In the genomic region with DNA sequence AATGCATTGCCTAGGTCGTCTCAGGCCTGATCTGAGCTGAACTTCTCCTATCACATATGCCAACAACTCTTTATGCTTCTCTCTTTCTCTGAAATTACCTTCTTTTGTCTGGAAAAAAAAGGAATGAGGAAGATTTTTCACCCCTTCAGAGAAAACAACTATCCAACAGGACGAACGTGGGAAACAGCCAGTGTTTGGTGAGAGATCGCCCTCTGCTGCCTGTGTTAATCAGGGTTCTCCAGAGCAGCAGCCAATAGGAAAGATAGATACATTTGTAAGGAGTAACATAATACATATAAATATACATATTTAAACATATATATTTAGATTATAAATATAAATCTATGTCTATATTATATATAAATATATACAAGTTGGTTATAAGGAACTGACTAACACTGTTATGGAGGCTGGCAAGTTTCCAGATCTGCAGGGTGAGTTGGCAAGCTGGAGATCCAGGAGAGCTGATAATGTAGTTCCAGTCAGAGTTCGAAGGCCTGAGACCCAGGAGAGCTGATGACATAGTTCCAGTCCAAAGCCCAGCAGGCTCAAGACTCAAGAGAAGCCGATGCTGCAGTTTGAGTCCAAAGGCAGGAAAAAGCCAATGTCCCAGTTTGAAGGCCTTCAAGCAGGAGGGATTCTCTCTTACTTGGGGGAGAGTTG, we compare ENCODE assay signal across 9 cellular contexts. TPM values are rescaled to one million over a fixed set of nuclear protein-coding genes. Genes with fewer than 3 reads are reported as not detected.
A peak's percentile ranks its signal among the peaks of the same experiment; 100 is the strongest.
DNase-seq lines count a peak whose midpoint lies in the region; ATAC-seq and TF ChIP-seq lines count a peak whose summit lies in the region.
"Had no signal": no experiment of that assay in that cellular context is flagged by ENCODE, and none has a peak within 500 bp of the region (broad histone marks: within the 10 kb centered on the region; RNA-seq: fewer than 3 reads in every experiment).

No MANE protein-coding gene starts in this region.

- H3K27me3 Mint-ChIP-seq in nephron progenitor cell (ENCODE audit: low read depth, poor library complexity) = peaks cover 14% of the 10 kb centered on the region
- peaks cover 8% of the 10 kb centered on the region for H3K27me3 Mint-ChIP-seq in activated CD8-positive, alpha-beta memory T cell treated with anti-CD3 and anti-CD28 coated beads, Interleukin-2, amount 10 ng/mL, durations not matched to agents 7 days and 5 days

- ATAC-seq in GM18858 (IDR thresholded peaks at IDR 0.05; ENCODE audit: unreplicated experiment) = no peak
- ATAC-seq in activated CD8-positive, alpha-beta memory T cell treated with anti-CD3 and anti-CD28 coated beads, Interleukin-2, amount 10 ng/mL, durations not matched to agents 7 days and 5 days = no peak
- ATAC-seq: activated T-cell treated with anti-CD3 and anti-CD28 coated beads, Interleukin-2, amount 50 U/mL, for 72 hours had no signal

- H3K4me3 Mint-ChIP-seq in nephron progenitor cell = no peak overlapping the region
- no peak overlapping the region for H3K4me3 Mint-ChIP-seq in activated CD8-positive, alpha-beta memory T cell treated with anti-CD3 and anti-CD28 coated beads, Interleukin-2, amount 10 ng/mL, durations not matched to agents 7 days and 5 days
- H3K4me3 Mint-ChIP-seq: activated T-cell treated with anti-CD3 and anti-CD28 coated beads, Interleukin-2, amount 50 U/mL, for 72 hours had no signal

- peak; percentile 72 for TF ChIP-seq CTCF in choroid plexus epithelial cell (conservative IDR thresholded peaks at IDR 0.05; ENCODE audit: low read depth, low read length)
- TF ChIP-seq CTCF in nephron progenitor cell (IDR thresholded peaks at IDR 0.05) = peak; percentile 34

- H3K9me3 Mint-ChIP-seq in nephron progenitor cell = peaks cover 47% of the 10 kb centered on the region
- no peaks in the 10 kb centered on the region for H3K9me3 Mint-ChIP-seq in activated CD8-positive, alpha-beta memory T cell treated with anti-CD3 and anti-CD28 coated beads, Interleukin-2, amount 10 ng/mL, durations not matched to agents 7 days and 5 days (ENCODE audit: low read depth)
- H3K9me3 Mint-ChIP-seq: activated T-cell treated with anti-CD3 and anti-CD28 coated beads, Interleukin-2, amount 50 U/mL, for 72 hours had no signal

- DNase-seq in activated CD4-positive, alpha-beta T cell treated with anti-CD3 and anti-CD28 coated beads for 48 hours = peak; percentile 23
- no peak for DNase-seq in activated CD4-positive, alpha-beta T cell treated with anti-CD3 and anti-CD28 coated beads, Interleukin-2, amount 50 U/mL, for 1 hour
- DNase-seq in NCI-H2227 (lab: John Stamatoyannopoulos, UW; ENCODE audit: unreplicated experiment) (peak; percentile 47), choroid plexus epithelial cell (ENCODE audit: low read depth) (peak; percentile 67), nephron progenitor cell (peak; percentile 24), activated gamma-delta T cell (lab: John Stamatoyannopoulos, UW) (no peak)
- DNase-seq in activated CD8-positive, alpha-beta memory T cell treated with anti-CD3 and anti-CD28 coated beads, Interleukin-2, amount 10 ng/mL, durations not matched to agents 7 days and 5 days = no peak

- H3K27ac Mint-ChIP-seq in nephron progenitor cell = no peak overlapping the region
- no peak overlapping the region for H3K27ac Mint-ChIP-seq in activated CD8-positive, alpha-beta memory T cell treated with anti-CD3 and anti-CD28 coated beads, Interleukin-2, amount 10 ng/mL, durations not matched to agents 7 days and 5 days
- H3K27ac Mint-ChIP-seq: activated T-cell treated with anti-CD3 and anti-CD28 coated beads, Interleukin-2, amount 50 U/mL, for 72 hours had no signal

- H3K4me3 ChIP-seq in choroid plexus epithelial cell (ENCODE audit: low read depth, low read length) = no peak overlapping the region

- no peaks in the 10 kb centered on the region for H3K4me1 Mint-ChIP-seq in nephron progenitor cell
- H3K4me1 Mint-ChIP-seq in activated CD8-positive, alpha-beta memory T cell treated with anti-CD3 and anti-CD28 coated beads, Interleukin-2, amount 10 ng/mL, durations not matched to agents 7 days and 5 days = peaks cover 25% of the 10 kb centered on the region

- CTCF ChIA-PET in activated CD8-positive, alpha-beta memory T cell treated with anti-CD3 and anti-CD28 coated beads, Interleukin-2, amount 10 ng/mL, durations not matched to agents 7 days and 5 days (lab: Charles Lee) = interaction anchor here (0.7 to 0.9 kb wide), 2 partner anchors 14 to 742 kb away, joined by 3 to 5 read pairs; partner anchors contain the start of genes CETN2 and NSDHL

- H3K36me3 Mint-ChIP-seq in nephron progenitor cell (ENCODE audit: low read depth) = no peaks in the 10 kb centered on the region
- no peaks in the 10 kb centered on the region for H3K36me3 Mint-ChIP-seq in activated CD8-positive, alpha-beta memory T cell treated with anti-CD3 and anti-CD28 coated beads, Interleukin-2, amount 10 ng/mL, durations not matched to agents 7 days and 5 days

RNA-seq across cellular contexts. Expression of gene CETN2, which starts 13.3 kb away (rescaled TPM):
- 1 to 10 TPM; 5.9 to 8.7 TPM for total RNA-seq in activated CD8-positive, alpha-beta memory T cell treated with anti-CD3 and anti-CD28 coated beads, Interleukin-2, amount 10 ng/mL, durations not matched to agents 7 days and 5 days

RNA-seq across cellular contexts. Expression of gene NSDHL, which starts 13.7 kb away (rescaled TPM):
- 10 to 100 TPM; 16.3 to 24.8 TPM for total RNA-seq in activated CD8-positive, alpha-beta memory T cell treated with anti-CD3 and anti-CD28 coated beads, Interleukin-2, amount 10 ng/mL, durations not matched to agents 7 days and 5 days

RNA-seq across cellular contexts. Expression of gene MAGEA6, which starts 47.7 kb away (rescaled TPM):
- total RNA-seq in activated CD8-positive, alpha-beta memory T cell treated with anti-CD3 and anti-CD28 coated beads, Interleukin-2, amount 10 ng/mL, durations not matched to agents 7 days and 5 days = not detected
- total RNA-seq: activated T-cell treated with anti-CD3 and anti-CD28 coated beads, Interleukin-2, amount 50 U/mL, for 72 hours had no signal

RNA-seq across cellular contexts. Expression of gene CSAG3, which starts 58.2 kb away (rescaled TPM):
- 1 to 10 TPM; 1.4 to 1.8 TPM for total RNA-seq in activated CD8-positive, alpha-beta memory T cell treated with anti-CD3 and anti-CD28 coated beads, Interleukin-2, amount 10 ng/mL, durations not matched to agents 7 days and 5 days

Comparison
In these comparisons a context has a peak if more than half of its experiments do, and no peak if none do; other contexts are left out.
1. DNase-seq: peak in activated CD4-positive, alpha-beta T cell treated with anti-CD3 and anti-CD28 coated beads for 48 hours (single experiment), NCI-H2227 (single experiment), choroid plexus epithelial cell (single experiment) and nephron progenitor cell (single experiment); none in activated CD4-positive, alpha-beta T cell treated with anti-CD3 and anti-CD28 coated beads, Interleukin-2, amount 50 U/mL, for 1 hour (single experiment), activated gamma-delta T cell (single experiment) and activated CD8-positive, alpha-beta memory T cell treated with anti-CD3 and anti-CD28 coated beads, Interleukin-2, amount 10 ng/mL, durations not matched to agents 7 days and 5 days (single experiment).